22 cellular contexts compared by ENCODE assay signal in genomic region chr10:26835025-26835424, GRCh38.
"Had no signal": no experiment of that assay in that cellular context is flagged by ENCODE, and none has a peak within 500 bp of the region (broad histone marks: within the 10 kb centered on the region; RNA-seq: fewer than 3 reads in every experiment).

No MANE protein-coding gene starts in this region.

- FAIRE-seq: colon, kidney, pancreas, urothelium cell line had no signal

- DNase-seq: esophagus squamous epithelium; foreskin fibroblast; kidney; left cardiac atrium; left ventricle myocardium inferior; lower lobe of right lung; occipital lobe; pancreas; right cardiac atrium; stimulated activated CD4-positive, alpha-beta T cell treated with anti-CD3 and anti-CD28 coated beads, Interleukin-2, amount 100 ng/mL, for 48 hours; stomach; substantia nigra; transverse colon had no signal

- ATAC-seq: left cardiac atrium, lower lobe of right lung, pancreas, right cardiac atrium had no signal

- H3K36me3 ChIP-seq: esophagus squamous epithelium, left ventricle myocardium inferior, lower lobe of right lung, pancreas, stomach, thoracic aorta, transverse colon had no signal

- H3K9me3 Mint-ChIP-seq: dendritic cell treated with granulocyte-macrophage colony-stimulating factor and Interleukin-4, amounts not matched to agents 40 ng/mL and 50 ng/mL, for 4 days; memory B cell had no signal

- H3K4me3 Mint-ChIP-seq: dendritic cell treated with granulocyte-macrophage colony-stimulating factor and Interleukin-4, amounts not matched to agents 40 ng/mL and 50 ng/mL, for 4 days; memory B cell; mesothelial cell of epicardium; nephron had no signal

- H3K27ac Mint-ChIP-seq: dendritic cell treated with granulocyte-macrophage colony-stimulating factor and Interleukin-4, amounts not matched to agents 40 ng/mL and 50 ng/mL, for 4 days; mesothelial cell of epicardium; nephron; progenitor cell of endocrine pancreas had no signal

- H3K4me3 ChIP-seq: esophagus squamous epithelium, left ventricle myocardium inferior, lower lobe of right lung, pancreas, smooth muscle cell, stomach, thoracic aorta, transverse colon had no signal

- H3K27me3 ChIP-seq: esophagus squamous epithelium, pancreas, stomach, transverse colon had no signal

- H3K27me3 Mint-ChIP-seq: dendritic cell treated with granulocyte-macrophage colony-stimulating factor and Interleukin-4, amounts not matched to agents 40 ng/mL and 50 ng/mL, for 4 days; memory B cell; progenitor cell of endocrine pancreas had no signal

- H3K9me3 ChIP-seq: esophagus squamous epithelium, left ventricle myocardium inferior, lower lobe of right lung, pancreas, stomach, thoracic aorta, transverse colon had no signal

- H3K27ac ChIP-seq: esophagus squamous epithelium, left ventricle myocardium inferior, lower lobe of right lung, pancreas, stomach, thoracic aorta, transverse colon had no signal

- H3K4me1 ChIP-seq: pancreas had no signal

- H3K4me2 ChIP-seq: smooth muscle cell had no signal
